30 cellular contexts compared by ENCODE assay signal in genomic region chr7:130065500-130066152, GRCh38. TPM values are rescaled to one million over a fixed set of nuclear protein-coding genes. Genes with fewer than 3 reads are reported as not detected.
DNase-seq lines count a peak whose midpoint lies in the region; ATAC-seq and TF ChIP-seq lines count a peak whose summit lies in the region.
"Had no signal": no experiment of that assay in that cellular context is flagged by ENCODE, and none has a peak within 500 bp of the region (broad histone marks: within the 10 kb centered on the region; RNA-seq: fewer than 3 reads in every experiment).

No MANE protein-coding gene starts in this region.

- 82 to 89% methylated on average over 5 to 6 of the region's 6 CpGs for WGBS in endodermal cell (ENCODE audit: insufficient coverage in 1 of 2, insufficient read length in 1 of 2), 2 experiments
- WGBS in right lobe of liver (ENCODE audit: insufficient coverage, low coverage, low lambda C conversion rate, missing lambda C conversion rate): 21% methylated on average over 6 of the region's 6 CpGs

- H3K4me1 ChIP-seq in endodermal cell (ENCODE audit: control insufficient read depth, insufficient read depth, low read length): no peaks in the 10 kb centered on the region
- peaks cover 0 to 55% (median 20%) of the 10 kb centered on the region in 4 donors for H3K4me1 ChIP-seq in right lobe of liver

- ATAC-seq in right lobe of liver: peak; percentile 5 to 47 (median 19)
- no peak for ATAC-seq in HG03139 (IDR thresholded peaks at IDR 0.05; ENCODE audit: unreplicated experiment)
- ATAC-seq in GM18909 (IDR thresholded peaks at IDR 0.05; ENCODE audit: poor library complexity, unreplicated experiment): no peak
- ATAC-seq in HG03521 (IDR thresholded peaks at IDR 0.05; ENCODE audit: unreplicated experiment): no peak
- ATAC-seq: A549; activated CD4-positive, CD25-positive, alpha-beta regulatory T cell treated with anti-CD3 and anti-CD28 coated beads, Interleukin-2, amount 50 U/mL, for 24 hours; activated CD8-positive, alpha-beta memory T cell treated with anti-CD3 and anti-CD28 coated beads, Interleukin-2, amount 10 ng/mL, durations not matched to agents 7 days and 5 days; activated T-cell treated with anti-CD3 and anti-CD28 coated beads, Interleukin-2, amount 50 U/mL, for 4 hours; stimulated activated naive B cell treated with anti-CD40 and anti-IgM and Interleukin-4, amounts not matched to agents 10 μg/mL and 1 μg/mL and 100 μg/mL, for 72 hours had no signal

- no peak overlapping the region for H3K4me3 Mint-ChIP-seq in endodermal cell
- H3K4me3 Mint-ChIP-seq: activated CD8-positive, alpha-beta memory T cell treated with anti-CD3 and anti-CD28 coated beads, Interleukin-2, amount 10 ng/mL, durations not matched to agents 7 days and 5 days; activated naive CD8-positive, alpha-beta T cell treated with anti-CD3 and anti-CD28 coated beads, Interleukin-2, amount 10 ng/mL, durations not matched to agents 7 days and 5 days; activated T-cell treated with anti-CD3 and anti-CD28 coated beads, Interleukin-2, amount 50 U/mL, for 4 hours; B cell; CD4-positive, alpha-beta memory T cell; dendritic cell treated with granulocyte-macrophage colony-stimulating factor and Interleukin-4, amounts not matched to agents 40 ng/mL and 50 ng/mL, for 4 days; nephron progenitor cell; stimulated activated naive B cell treated with anti-CD40 and anti-IgM and Interleukin-4, amounts not matched to agents 10 μg/mL and 1 μg/mL and 100 μg/mL, for 72 hours had no signal

- TF ChIP-seq CTCF in AG10803 (conservative IDR thresholded peaks at IDR 0.05; ENCODE audit: low read length) (no peak), endodermal cell (conservative IDR thresholded peaks at IDR 0.05) (no peak), right lobe of liver (IDR thresholded peaks at IDR 0.05) (no peak), WERI-Rb-1 (IDR thresholded peaks at IDR 0.05; ENCODE audit: low read depth, low read length) (no peak)

- H3K36me3 Mint-ChIP-seq in endodermal cell (ENCODE audit: low read depth): no peaks in the 10 kb centered on the region
- H3K36me3 Mint-ChIP-seq: activated CD8-positive, alpha-beta memory T cell treated with anti-CD3 and anti-CD28 coated beads, Interleukin-2, amount 10 ng/mL, durations not matched to agents 7 days and 5 days; activated naive CD8-positive, alpha-beta T cell treated with anti-CD3 and anti-CD28 coated beads, Interleukin-2, amount 10 ng/mL, durations not matched to agents 7 days and 5 days; stimulated activated naive B cell treated with anti-CD40 and anti-IgM and Interleukin-4, amounts not matched to agents 10 μg/mL and 1 μg/mL and 100 μg/mL, for 72 hours had no signal

- no peak overlapping the region for H3K27ac Mint-ChIP-seq in endodermal cell
- H3K27ac Mint-ChIP-seq: activated CD8-positive, alpha-beta memory T cell treated with anti-CD3 and anti-CD28 coated beads, Interleukin-2, amount 10 ng/mL, durations not matched to agents 7 days and 5 days; activated naive CD8-positive, alpha-beta T cell treated with anti-CD3 and anti-CD28 coated beads, Interleukin-2, amount 10 ng/mL, durations not matched to agents 7 days and 5 days; B cell; CD4-positive, alpha-beta memory T cell; dendritic cell treated with granulocyte-macrophage colony-stimulating factor and Interleukin-4, amounts not matched to agents 40 ng/mL and 50 ng/mL, for 4 days; nephron progenitor cell; stimulated activated naive B cell treated with anti-CD40 and anti-IgM and Interleukin-4, amounts not matched to agents 10 μg/mL and 1 μg/mL and 100 μg/mL, for 72 hours had no signal

- H3K4me3 ChIP-seq in AG10803 (ENCODE audit: low read length) (no peak overlapping the region), MG63 (no peak overlapping the region), endodermal cell (ENCODE audit: low read length) (no peak overlapping the region), right lobe of liver (no peak overlapping the region), WERI-Rb-1 (ENCODE audit: low read depth, low read length) (no peak overlapping the region)
- H3K4me3 ChIP-seq: A549, esophagus squamous epithelium had no signal

- intact Hi-C loops in right lobe of liver (cut with DNase I): no loop called here

- TF ChIP-seq POLR2A in right lobe of liver (IDR thresholded peaks at IDR 0.05): no peak

- peaks cover 4% of the 10 kb centered on the region for H3K4me1 Mint-ChIP-seq in endodermal cell

- H3K9me3 Mint-ChIP-seq in endodermal cell: no peaks in the 10 kb centered on the region
- H3K9me3 Mint-ChIP-seq: activated naive CD8-positive, alpha-beta T cell treated with anti-CD3 and anti-CD28 coated beads, Interleukin-2, amount 10 ng/mL, durations not matched to agents 7 days and 5 days; dendritic cell treated with granulocyte-macrophage colony-stimulating factor and Interleukin-4, amounts not matched to agents 40 ng/mL and 50 ng/mL, for 4 days; nephron progenitor cell; stimulated activated naive B cell treated with anti-CD40 and anti-IgM and Interleukin-4, amounts not matched to agents 10 μg/mL and 1 μg/mL and 100 μg/mL, for 72 hours had no signal

- no peaks in the 10 kb centered on the region for H3K27me3 Mint-ChIP-seq in endodermal cell (ENCODE audit: insufficient read depth)
- H3K27me3 Mint-ChIP-seq: activated CD8-positive, alpha-beta memory T cell treated with anti-CD3 and anti-CD28 coated beads, Interleukin-2, amount 10 ng/mL, durations not matched to agents 7 days and 5 days had no signal

- H3K9me3 ChIP-seq in MG63: no peaks in the 10 kb centered on the region
- H3K9me3 ChIP-seq in endodermal cell (ENCODE audit: control insufficient read depth, low read length): no peaks in the 10 kb centered on the region
- no peaks in the 10 kb centered on the region for H3K9me3 ChIP-seq in right lobe of liver
- H3K9me3 ChIP-seq in WERI-Rb-1 (ENCODE audit: severe bottlenecking): no peaks in the 10 kb centered on the region
- H3K9me3 ChIP-seq: esophagus squamous epithelium had no signal

- H3K27me3 ChIP-seq in MG63 (no peaks in the 10 kb centered on the region), endodermal cell (ENCODE audit: control insufficient read depth, insufficient read depth, low read length, poor library complexity, severe bottlenecking) (no peaks in the 10 kb centered on the region), right lobe of liver (no peaks in the 10 kb centered on the region), WERI-Rb-1 (ENCODE audit: insufficient read depth, low read depth, severe bottlenecking) (no peaks in the 10 kb centered on the region)

- no peak overlapping the region for H3K9ac ChIP-seq in endodermal cell (ENCODE audit: extremely low read depth, low read length, poor library complexity, severe bottlenecking)

- no peak overlapping the region for H3K27ac ChIP-seq in endodermal cell (ENCODE audit: low read depth, low read length)
- peak overlapping the region in 2 of 3 donors; percentile 59 to 66 for H3K27ac ChIP-seq in right lobe of liver
- H3K27ac ChIP-seq in WERI-Rb-1: no peak overlapping the region
- H3K27ac ChIP-seq: A549, esophagus squamous epithelium had no signal

- DNase-seq in AG10803 (ENCODE audit: low read depth) (peak; percentile 40), MG63 (peak; percentile 14), endodermal cell (peak; percentile 23), right lobe of liver (peak; percentile 57 to 86 (median 76)), WERI-Rb-1 (no peak)
- DNase-seq: activated CD4-positive, alpha-beta T cell treated with anti-CD3 and anti-CD28 coated beads, Interleukin-2, amount 50 U/mL, for 4 hours; activated CD8-positive, alpha-beta memory T cell treated with anti-CD3 and anti-CD28 coated beads, Interleukin-2, amount 10 ng/mL, durations not matched to agents 7 days and 5 days; activated gamma-delta T cell; activated naive CD8-positive, alpha-beta T cell treated with anti-CD3 and anti-CD28 coated beads, Interleukin-2, amount 10 ng/mL, durations not matched to agents 7 days and 5 days; activated T-cell treated with anti-CD3 and anti-CD28 coated beads, Interleukin-2, amount 50 U/mL, for 4 hours; caudate nucleus; CD4-positive, alpha-beta memory T cell; esophagus squamous epithelium; hypothalamus; Kasumi-1; mammary epithelial cell; NCI-H1048; NCI-H446; NCI-H774; nephron progenitor cell; small intestine; stimulated activated naive B cell treated with anti-CD40 and anti-IgM and Interleukin-4, amounts not matched to agents 10 μg/mL and 1 μg/mL and 100 μg/mL, for 72 hours; T-helper 1 cell had no signal

- H3K36me3 ChIP-seq in MG63: no peaks in the 10 kb centered on the region
- no peaks in the 10 kb centered on the region for H3K36me3 ChIP-seq in endodermal cell (ENCODE audit: control insufficient read depth, insufficient read depth, low read length)
- no peaks in the 10 kb centered on the region for H3K36me3 ChIP-seq in right lobe of liver
- H3K36me3 ChIP-seq in WERI-Rb-1: no peaks in the 10 kb centered on the region
- H3K36me3 ChIP-seq: esophagus squamous epithelium had no signal

RNA-seq across cellular contexts. Expression of gene KLHDC10, which starts 4.7 kb away (rescaled TPM):
- total RNA-seq in MG63 (2014; rRNA removed; shearing (Covaris generic); ENCODE audit: low replicate concordance): 8.8 and 11.6 TPM in 2 replicates
- total RNA-seq in endodermal cell (10 to 100 TPM; 20.6 to 22.2 TPM), right lobe of liver (10 to 100 TPM; 12.7 to 35.4 (median 21.7) TPM)
- 25.8 TPM for polyA plus RNA-seq in endodermal cell (2013, experiment 1 of 2)
- 26.7 TPM for polyA plus RNA-seq in endodermal cell (2013, experiment 2 of 2)

RNA-seq across cellular contexts. Expression of gene ZC3HC1, which starts 14.5 kb away (rescaled TPM):
- 18.8 and 25.9 TPM in 2 replicates for total RNA-seq in MG63 (2014; rRNA removed; shearing (Covaris generic); ENCODE audit: low replicate concordance)
- total RNA-seq in endodermal cell: 10 to 100 TPM; 28.0 to 28.2 TPM
- polyA plus RNA-seq in endodermal cell (2013, experiment 1 of 2): 29.4 TPM
- 31.1 TPM for polyA plus RNA-seq in endodermal cell (2013, experiment 2 of 2)
- 10 to 100 TPM in 4 of 6 experiments, 1 to 10 TPM in 2; 8.0 to 12.1 (median 11.0) TPM for total RNA-seq in right lobe of liver

Comparison
In these comparisons a context has a peak if more than half of its experiments do, and no peak if none do; other contexts are left out.
1. H3K27ac ChIP-seq: peak in right lobe of liver (2 of 3); none in endodermal cell (single experiment) and WERI-Rb-1 (single experiment).
2. ATAC-seq: peak in right lobe of liver (4 of 4); none in HG03139 (single experiment), GM18909 (single experiment) and HG03521 (single experiment).